In the genomic region with DNA sequence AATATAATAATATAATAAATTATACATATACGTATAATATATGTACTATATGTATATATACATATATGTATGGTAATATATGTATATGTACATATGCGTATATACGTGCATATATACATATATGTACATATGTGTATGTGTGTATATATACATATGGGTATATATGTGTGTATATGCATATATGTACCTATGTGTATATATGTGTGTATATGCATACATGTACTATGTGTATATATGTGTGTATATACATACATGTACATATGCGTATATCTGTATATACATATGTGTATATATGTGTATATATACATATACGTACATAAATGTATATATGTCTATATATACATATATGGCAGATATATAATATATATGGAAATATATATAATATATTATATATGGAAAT, we compare ENCODE assay signal across 19 cellular contexts.
"Had no signal": no experiment of that assay in that cellular context is flagged by ENCODE, and none has a peak within 500 bp of the region (broad histone marks: within the 10 kb centered on the region; RNA-seq: fewer than 3 reads in every experiment).

No MANE protein-coding gene starts in this region.

- H3K4me3 Mint-ChIP-seq: immature natural killer cell; mesothelial cell of epicardium; naive B cell; naive thymus-derived CD8-positive, alpha-beta T cell had no signal

- H3K36me3 Mint-ChIP-seq: immature natural killer cell; mesothelial cell of epicardium; naive B cell; naive thymus-derived CD8-positive, alpha-beta T cell had no signal

- H3K4me1 Mint-ChIP-seq: immature natural killer cell; mesothelial cell of epicardium; naive B cell; naive thymus-derived CD8-positive, alpha-beta T cell had no signal

- DNase-seq: dermis blood vessel endothelial cell; dorsolateral prefrontal cortex; effector CD4-positive, alpha-beta T cell; effector memory CD4-positive, alpha-beta T cell; foreskin keratinocyte; heart left ventricle; hypothalamus; immature natural killer cell; islet precursor cell; left cardiac atrium; left lung; left ventricle myocardium superior; lower lobe of right lung; mesenchymal stem cell; mucosa of descending colon; naive B cell; naive thymus-derived CD8-positive, alpha-beta T cell had no signal

- H3K27me3 Mint-ChIP-seq: naive B cell had no signal

- ATAC-seq: foreskin keratinocyte; gastroesophageal sphincter; heart left ventricle; left cardiac atrium; left lung; left ventricle myocardium superior; lower lobe of right lung; mucosa of descending colon; naive thymus-derived CD8-positive, alpha-beta T cell had no signal

- H3K27ac Mint-ChIP-seq: immature natural killer cell; mesothelial cell of epicardium; naive B cell; naive thymus-derived CD8-positive, alpha-beta T cell had no signal
